In the genomic region with DNA sequence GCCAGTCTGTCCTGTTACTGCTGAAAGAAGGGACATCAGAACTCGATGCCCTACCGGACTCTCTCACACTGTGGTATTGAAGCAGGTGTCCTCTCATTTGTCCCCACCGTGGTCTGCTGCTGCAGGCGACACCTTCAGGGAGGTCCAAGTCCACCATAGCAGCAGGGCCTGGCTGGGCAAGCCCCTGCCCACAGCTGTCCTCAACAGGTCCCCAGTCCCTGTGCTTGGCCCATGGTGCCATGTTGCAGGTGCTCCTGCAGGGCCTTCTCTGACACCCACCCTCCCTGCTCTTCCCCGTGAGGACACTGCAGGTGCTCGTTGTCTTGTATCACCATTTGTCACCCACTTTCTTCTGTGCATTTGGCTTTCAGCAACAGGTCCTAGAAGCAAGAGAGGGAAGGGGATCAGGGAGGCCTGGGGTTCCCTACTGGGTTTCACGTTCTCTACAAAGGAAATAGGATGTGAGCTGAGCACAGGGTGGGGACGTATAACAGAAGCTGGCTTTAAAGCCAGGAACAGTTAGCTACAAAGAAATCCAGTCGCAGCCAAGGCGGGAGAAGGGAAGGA, we compare ENCODE assay signal across 1 cellular context.
TF ChIP-seq lines count a peak whose summit lies in the region.

No MANE protein-coding gene starts in this region.

TF ChIP-seq in H1, 55 proteins besides CTCF, POLR2A, EP300 and RAD21:
- TF ChIP-seq BRCA1 (IDR thresholded peaks at IDR 0.05; ENCODE audit: low read depth, low read length) (no peak), TCF12 (IDR thresholded peaks at IDR 0.05; ENCODE audit: low read depth, low read length) (no peak), EZH2 (IDR thresholded peaks at IDR 0.05; ENCODE audit: low read depth, low read length, severe bottlenecking) (no peak), SAP30 (IDR thresholded peaks at IDR 0.05; ENCODE audit: insufficient read depth, insufficient replicate concordance, low read length) (no peak), CREB1 (IDR thresholded peaks at IDR 0.05) (no peak), POLR2AphosphoS5 (IDR thresholded peaks at IDR 0.05; ENCODE audit: low read depth, low read length) (no peak), BCL11A (IDR thresholded peaks at IDR 0.05; ENCODE audit: low read depth in 2 of 2, low read length in 2 of 2) (no peak), SIN3A (conservative IDR thresholded peaks at IDR 0.05 in 1 of 2, IDR thresholded peaks at IDR 0.05 in 1 of 2; ENCODE audit: low read depth in 1 of 2, low read length in 2 of 2) (no peak), ASH2L (IDR thresholded peaks at IDR 0.05; ENCODE audit: low read length) (no peak), TAF7 (optimal IDR thresholded peaks at IDR 0.05; ENCODE audit: borderline replicate concordance, low read depth, low read length) (no peak), JUN (IDR thresholded peaks at IDR 0.05; ENCODE audit: low read depth, low read length) (no peak), GABPA (IDR thresholded peaks at IDR 0.05; ENCODE audit: borderline replicate concordance, insufficient read depth, low read length) (no peak), CBX8 (IDR thresholded peaks at IDR 0.05; ENCODE audit: borderline replicate concordance, low read depth, low read length) (no peak), CTBP2 (IDR thresholded peaks at IDR 0.05; ENCODE audit: borderline replicate concordance, insufficient read depth, insufficient read length, low read length) (no peak), KDM1A (IDR thresholded peaks at IDR 0.05; ENCODE audit: borderline replicate concordance, low read length) (no peak), SP1 (IDR thresholded peaks at IDR 0.05; ENCODE audit: low read depth, low read length) (no peak)
- TF ChIP-seq, protein P1, sequence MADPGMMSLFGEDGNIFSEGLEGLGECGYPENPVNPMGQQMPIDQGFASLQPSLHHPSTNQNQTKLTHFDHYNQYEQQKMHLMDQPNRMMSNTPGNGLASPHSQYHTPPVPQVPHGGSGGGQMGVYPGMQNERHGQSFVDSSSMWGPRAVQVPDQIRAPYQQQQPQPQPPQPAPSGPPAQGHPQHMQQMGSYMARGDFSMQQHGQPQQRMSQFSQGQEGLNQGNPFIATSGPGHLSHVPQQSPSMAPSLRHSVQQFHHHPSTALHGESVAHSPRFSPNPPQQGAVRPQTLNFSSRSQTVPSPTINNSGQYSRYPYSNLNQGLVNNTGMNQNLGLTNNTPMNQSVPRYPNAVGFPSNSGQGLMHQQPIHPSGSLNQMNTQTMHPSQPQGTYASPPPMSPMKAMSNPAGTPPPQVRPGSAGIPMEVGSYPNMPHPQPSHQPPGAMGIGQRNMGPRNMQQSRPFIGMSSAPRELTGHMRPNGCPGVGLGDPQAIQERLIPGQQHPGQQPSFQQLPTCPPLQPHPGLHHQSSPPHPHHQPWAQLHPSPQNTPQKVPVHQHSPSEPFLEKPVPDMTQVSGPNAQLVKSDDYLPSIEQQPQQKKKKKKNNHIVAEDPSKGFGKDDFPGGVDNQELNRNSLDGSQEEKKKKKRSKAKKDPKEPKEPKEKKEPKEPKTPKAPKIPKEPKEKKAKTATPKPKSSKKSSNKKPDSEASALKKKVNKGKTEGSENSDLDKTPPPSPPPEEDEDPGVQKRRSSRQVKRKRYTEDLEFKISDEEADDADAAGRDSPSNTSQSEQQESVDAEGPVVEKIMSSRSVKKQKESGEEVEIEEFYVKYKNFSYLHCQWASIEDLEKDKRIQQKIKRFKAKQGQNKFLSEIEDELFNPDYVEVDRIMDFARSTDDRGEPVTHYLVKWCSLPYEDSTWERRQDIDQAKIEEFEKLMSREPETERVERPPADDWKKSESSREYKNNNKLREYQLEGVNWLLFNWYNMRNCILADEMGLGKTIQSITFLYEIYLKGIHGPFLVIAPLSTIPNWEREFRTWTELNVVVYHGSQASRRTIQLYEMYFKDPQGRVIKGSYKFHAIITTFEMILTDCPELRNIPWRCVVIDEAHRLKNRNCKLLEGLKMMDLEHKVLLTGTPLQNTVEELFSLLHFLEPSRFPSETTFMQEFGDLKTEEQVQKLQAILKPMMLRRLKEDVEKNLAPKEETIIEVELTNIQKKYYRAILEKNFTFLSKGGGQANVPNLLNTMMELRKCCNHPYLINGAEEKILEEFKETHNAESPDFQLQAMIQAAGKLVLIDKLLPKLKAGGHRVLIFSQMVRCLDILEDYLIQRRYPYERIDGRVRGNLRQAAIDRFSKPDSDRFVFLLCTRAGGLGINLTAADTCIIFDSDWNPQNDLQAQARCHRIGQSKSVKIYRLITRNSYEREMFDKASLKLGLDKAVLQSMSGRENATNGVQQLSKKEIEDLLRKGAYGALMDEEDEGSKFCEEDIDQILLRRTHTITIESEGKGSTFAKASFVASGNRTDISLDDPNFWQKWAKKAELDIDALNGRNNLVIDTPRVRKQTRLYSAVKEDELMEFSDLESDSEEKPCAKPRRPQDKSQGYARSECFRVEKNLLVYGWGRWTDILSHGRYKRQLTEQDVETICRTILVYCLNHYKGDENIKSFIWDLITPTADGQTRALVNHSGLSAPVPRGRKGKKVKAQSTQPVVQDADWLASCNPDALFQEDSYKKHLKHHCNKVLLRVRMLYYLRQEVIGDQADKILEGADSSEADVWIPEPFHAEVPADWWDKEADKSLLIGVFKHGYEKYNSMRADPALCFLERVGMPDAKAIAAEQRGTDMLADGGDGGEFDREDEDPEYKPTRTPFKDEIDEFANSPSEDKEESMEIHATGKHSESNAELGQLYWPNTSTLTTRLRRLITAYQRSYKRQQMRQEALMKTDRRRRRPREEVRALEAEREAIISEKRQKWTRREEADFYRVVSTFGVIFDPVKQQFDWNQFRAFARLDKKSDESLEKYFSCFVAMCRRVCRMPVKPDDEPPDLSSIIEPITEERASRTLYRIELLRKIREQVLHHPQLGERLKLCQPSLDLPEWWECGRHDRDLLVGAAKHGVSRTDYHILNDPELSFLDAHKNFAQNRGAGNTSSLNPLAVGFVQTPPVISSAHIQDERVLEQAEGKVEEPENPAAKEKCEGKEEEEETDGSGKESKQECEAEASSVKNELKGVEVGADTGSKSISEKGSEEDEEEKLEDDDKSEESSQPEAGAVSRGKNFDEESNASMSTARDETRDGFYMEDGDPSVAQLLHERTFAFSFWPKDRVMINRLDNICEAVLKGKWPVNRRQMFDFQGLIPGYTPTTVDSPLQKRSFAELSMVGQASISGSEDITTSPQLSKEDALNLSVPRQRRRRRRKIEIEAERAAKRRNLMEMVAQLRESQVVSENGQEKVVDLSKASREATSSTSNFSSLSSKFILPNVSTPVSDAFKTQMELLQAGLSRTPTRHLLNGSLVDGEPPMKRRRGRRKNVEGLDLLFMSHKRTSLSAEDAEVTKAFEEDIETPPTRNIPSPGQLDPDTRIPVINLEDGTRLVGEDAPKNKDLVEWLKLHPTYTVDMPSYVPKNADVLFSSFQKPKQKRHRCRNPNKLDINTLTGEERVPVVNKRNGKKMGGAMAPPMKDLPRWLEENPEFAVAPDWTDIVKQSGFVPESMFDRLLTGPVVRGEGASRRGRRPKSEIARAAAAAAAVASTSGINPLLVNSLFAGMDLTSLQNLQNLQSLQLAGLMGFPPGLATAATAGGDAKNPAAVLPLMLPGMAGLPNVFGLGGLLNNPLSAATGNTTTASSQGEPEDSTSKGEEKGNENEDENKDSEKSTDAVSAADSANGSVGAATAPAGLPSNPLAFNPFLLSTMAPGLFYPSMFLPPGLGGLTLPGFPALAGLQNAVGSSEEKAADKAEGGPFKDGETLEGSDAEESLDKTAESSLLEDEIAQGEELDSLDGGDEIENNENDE (IDR thresholded peaks at IDR 0.05; ENCODE audit: insufficient replicate concordance, low read length): no peak
